In the genomic region with DNA sequence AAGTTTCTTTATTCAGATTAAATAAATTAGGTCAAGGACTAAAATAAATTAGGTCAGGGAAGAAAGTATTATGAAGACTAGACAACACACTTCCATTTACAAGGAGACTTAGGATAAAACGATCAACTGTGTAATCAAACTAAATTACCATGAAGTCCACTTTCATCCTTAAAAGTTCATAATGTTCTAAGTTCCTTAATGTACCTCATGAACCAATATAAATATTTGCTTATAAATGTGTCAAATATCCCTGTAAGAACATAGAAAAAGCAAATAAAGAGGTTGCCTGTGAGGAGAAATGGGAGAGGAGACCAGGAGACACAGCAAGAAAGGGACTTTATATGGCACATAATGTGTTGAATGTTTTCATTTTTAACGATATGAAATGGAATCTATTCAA, we compare ENCODE assay signal across 21 cellular contexts.
DNase-seq lines count a peak whose midpoint lies in the region; ATAC-seq, FAIRE-seq and TF ChIP-seq lines count a peak whose summit lies in the region.
"Had no signal": no experiment of that assay in that cellular context is flagged by ENCODE, and none has a peak within 500 bp of the region (broad histone marks: within the 10 kb centered on the region; RNA-seq: fewer than 3 reads in every experiment).

No MANE protein-coding gene starts in this region.

- no peak for TF ChIP-seq CTCF in C4-2B (conservative IDR thresholded peaks at IDR 0.05)
- TF ChIP-seq CTCF in PC-3 (conservative IDR thresholded peaks at IDR 0.05; ENCODE audit: low read depth, low read length), result no peak
- TF ChIP-seq CTCF in gastrocnemius medialis (IDR thresholded peaks at IDR 0.05 in 4 of 5, conservative IDR thresholded peaks at IDR 0.05 in 1 of 5), result no peak
- TF ChIP-seq CTCF in psoas muscle (IDR thresholded peaks at IDR 0.05), result no peak

- no peak for TF ChIP-seq POLR2A in gastrocnemius medialis (IDR thresholded peaks at IDR 0.05)

- ATAC-seq in PC-3 (no peak), gastrocnemius medialis (no peak), psoas muscle (no peak)
- ATAC-seq: CD8-positive, alpha-beta T cell had no signal

- H3K36me3 ChIP-seq in PC-3 (ENCODE audit: low read depth, low read length), result peaks cover 8% of the 10 kb centered on the region; the same call in 1 of the 2 replicates
- no peaks in the 10 kb centered on the region for H3K36me3 ChIP-seq in gastrocnemius medialis
- H3K36me3 ChIP-seq in psoas muscle (ENCODE audit: insufficient read depth in 1 of 2, low read depth in 1 of 2), result peaks cover 0 to 5% of the 10 kb centered on the region in 2 donors
- H3K36me3 ChIP-seq: BE2C had no signal

- H3K9me3 ChIP-seq in PC-3 (ENCODE audit: low read length) (no peaks in the 10 kb centered on the region), gastrocnemius medialis (no peaks in the 10 kb centered on the region), psoas muscle (no peaks in the 10 kb centered on the region)
- H3K9me3 ChIP-seq: BE2C, BLaER1, Caco-2 had no signal

- WGBS in psoas muscle, 3 donors, result 66 to 85% (median 73%) methylated on average over 2 of the region's 2 CpGs

- H3K4me1 ChIP-seq in PC-3 (ENCODE audit: insufficient read depth, low read length) (no peaks in the 10 kb centered on the region), gastrocnemius medialis (no peaks in the 10 kb centered on the region), psoas muscle (no peaks in the 10 kb centered on the region)
- H3K4me1 ChIP-seq: BE2C, BLaER1, Caco-2 had no signal

- H3K4me3 ChIP-seq in PC-3 (ENCODE audit: low read length), result no peak overlapping the region
- H3K4me3 ChIP-seq in gastrocnemius medialis, result no peak overlapping the region
- H3K4me3 ChIP-seq in psoas muscle, result no peak overlapping the region
- H3K4me3 ChIP-seq: BLaER1 had no signal

- FAIRE-seq in GM19239 (lab: Jason Lieb, UNC), result peak; percentile 18
- FAIRE-seq: A204.1, D721Med, G401.6, GM12891 had no signal

- intact Hi-C loops in PC-3 (cut with micrococcal nuclease) (loop anchor here (2.0 kb wide), 1 partner anchor 15 kb away; no protein-coding TSS in a partner anchor), gastrocnemius medialis (cut with DNase I; ENCODE audit: low total_unique reads) (no loop called here), psoas muscle (cut with DNase I) (no loop called here)

- H3F3A ChIP-seq in PC-3 (ENCODE audit: low read length, unreplicated experiment), result no peaks in the 10 kb centered on the region

- no peaks in the 10 kb centered on the region for H3K27me3 ChIP-seq in PC-3 (ENCODE audit: low read length)
- no peaks in the 10 kb centered on the region for H3K27me3 ChIP-seq in gastrocnemius medialis
- no peaks in the 10 kb centered on the region for H3K27me3 ChIP-seq in psoas muscle (ENCODE audit: insufficient read depth in 3 of 3, low read length in 2 of 3)
- H3K27me3 ChIP-seq: BE2C, BLaER1 had no signal

- no peaks in the 10 kb centered on the region for H3K9me2 ChIP-seq in PC-3 (replicated peaks; ENCODE audit: low read length)

- no peak for DNase-seq in GM19239 (ENCODE audit: insufficient read length, low spot score)
- DNase-seq in PC-3, result no peak
- no peak for DNase-seq in gastrocnemius medialis
- DNase-seq in HCEC 1CT, result no peak
- DNase-seq in psoas muscle, result no peak
- DNase-seq: 8988T; ACHN; BE2C; C1 segment of cervical spinal cord; Caco-2; Calu3; CD4-positive, alpha-beta T cell; CD8-positive, alpha-beta T cell; DMS79 treated with DMSO at 0.1 percent for 48 hours; GF-D8 had no signal

- CTCF ChIA-PET in PC-3 (lab: Charles Lee), result no interaction called here

- H2AFZ ChIP-seq in PC-3 (ENCODE audit: low read length), result no peak overlapping the region

- H3K9ac ChIP-seq in PC-3 (ENCODE audit: low read length), result no peak overlapping the region
- H3K9ac ChIP-seq: BLaER1 had no signal

- POLR2A ChIA-PET in PC-3 (lab: Charles Lee; ENCODE audit: unreplicated experiment), result interaction anchor here (0.5 kb wide), 1 partner anchor 214 kb away, joined by 4 read pairs; no protein-coding TSS in a partner anchor

- peak overlapping the region; percentile 68 for H3K27ac ChIP-seq in C4-2B
- no peak overlapping the region for H3K27ac ChIP-seq in PC-3 (ENCODE audit: low read length)
- H3K27ac ChIP-seq in gastrocnemius medialis, result no peak overlapping the region
- H3K27ac ChIP-seq in psoas muscle, result no peak overlapping the region
- H3K27ac ChIP-seq: BLaER1 had no signal

- no peak overlapping the region for H3K4me2 ChIP-seq in PC-3 (ENCODE audit: low read length)
- H3K4me2 ChIP-seq: BLaER1 had no signal

- BruUV-seq in PC-3 (replicated peaks; lab: Mats Ljungman, UMichigan), result TSS peak; percentile 10

- H3K79me2 ChIP-seq in PC-3 (ENCODE audit: low read length), result no peaks in the 10 kb centered on the region

- no peaks in the 10 kb centered on the region for H4K20me1 ChIP-seq in PC-3 (ENCODE audit: low read length)
- H4K20me1 ChIP-seq: BLaER1 had no signal

- in situ Hi-C loops in gastrocnemius medialis (cut with MboI; ENCODE audit: low sequenced_read_pairs in 4 of 4), result no loop called here
